In genomic region chr7:122886357-122887081, GRCh38 we compare ENCODE assay signal across 8 cellular contexts. TPM values are rescaled to one million over a fixed set of nuclear protein-coding genes. Genes with fewer than 3 reads are reported as not detected.
DNase-seq lines count a peak whose midpoint lies in the region; ATAC-seq, FAIRE-seq and TF ChIP-seq lines count a peak whose summit lies in the region.

Gene CADPS2, minus strand, starts transcription at chr7:122886460. Its CDS starts 123 bp downstream, at chr7:122886337.

- no peak within 1 kb of the TSS for H3K27ac ChIP-seq in SJCRH30

- no peak for TF ChIP-seq RAD21 in Ishikawa (IDR thresholded peaks at IDR 0.05; ENCODE audit: low read depth)

- no peaks in the 10 kb centered on the region for H3K36me3 Mint-ChIP-seq in stimulated activated effector memory CD8-positive, alpha-beta T cell treated with anti-CD3 and anti-CD28 coated beads, Interleukin-12 subunit alpha, Interleukin-12 subunit beta, amount 100 ng/mL, for 72 hours
- H3K36me3 Mint-ChIP-seq in effector memory CD8-positive, alpha-beta T cell (ENCODE audit: insufficient read depth) = no peaks in the 10 kb centered on the region

- no peak within 1 kb of the TSS for H3K27ac Mint-ChIP-seq in stimulated activated effector memory CD8-positive, alpha-beta T cell treated with anti-CD3 and anti-CD28 coated beads, Interleukin-12 subunit alpha, Interleukin-12 subunit beta, amount 100 ng/mL, for 72 hours
- H3K27ac Mint-ChIP-seq in effector memory CD8-positive, alpha-beta T cell = no peak within 1 kb of the TSS

- H3K36me3 ChIP-seq in SJCRH30 = no peaks in the 10 kb centered on the region

- peak within 1 kb of the TSS; percentile 37 for H3K4me3 ChIP-seq in SJCRH30

- H3K9me3 Mint-ChIP-seq in stimulated activated effector memory CD8-positive, alpha-beta T cell treated with anti-CD3 and anti-CD28 coated beads, Interleukin-12 subunit alpha, Interleukin-12 subunit beta, amount 100 ng/mL, for 72 hours = no peaks in the 10 kb centered on the region
- H3K9me3 Mint-ChIP-seq in effector memory CD8-positive, alpha-beta T cell = peaks cover 0 to 5% of the 10 kb centered on the region in 2 donors

- peaks cover 10 to 23% of the 10 kb centered on the region in 2 donors for H3K27me3 Mint-ChIP-seq in effector memory CD8-positive, alpha-beta T cell

- H3K4me1 Mint-ChIP-seq in stimulated activated effector memory CD8-positive, alpha-beta T cell treated with anti-CD3 and anti-CD28 coated beads, Interleukin-12 subunit alpha, Interleukin-12 subunit beta, amount 100 ng/mL, for 72 hours = no peaks in the 10 kb centered on the region
- H3K4me1 Mint-ChIP-seq in effector memory CD8-positive, alpha-beta T cell (ENCODE audit: low read depth in 2 of 2) = no peaks in the 10 kb centered on the region

- H3K4me3 Mint-ChIP-seq in stimulated activated effector memory CD8-positive, alpha-beta T cell treated with anti-CD3 and anti-CD28 coated beads, Interleukin-12 subunit alpha, Interleukin-12 subunit beta, amount 100 ng/mL, for 72 hours = no peak within 1 kb of the TSS
- H3K4me3 Mint-ChIP-seq in effector memory CD8-positive, alpha-beta T cell = peak within 1 kb of the TSS in 1 of 2 donors; percentile 39

- no peaks in the 10 kb centered on the region for H3K9me3 ChIP-seq in SJCRH30 (replicated peaks)

- intact Hi-C loops in left colon (cut with DNase I, micrococcal nuclease) = no loop called here

- H3K4me1 ChIP-seq in SJCRH30 = no peaks in the 10 kb centered on the region

- ATAC-seq in GM21825 (IDR thresholded peaks at IDR 0.05; ENCODE audit: unreplicated experiment) (peak; percentile 72), left colon (peak; percentile 90)
- peak; percentile 46 for ATAC-seq in stimulated activated effector memory CD8-positive, alpha-beta T cell treated with anti-CD3 and anti-CD28 coated beads, Interleukin-12 subunit alpha, Interleukin-12 subunit beta, amount 100 ng/mL, for 72 hours
- no peak for ATAC-seq in effector memory CD8-positive, alpha-beta T cell (replicated peaks)

- DNase-seq in GM12891 (ENCODE audit: insufficient read length, low spot score) = peak; percentile 53
- DNase-seq in SJCRH30 = no peak
- peak; percentile 95 for DNase-seq in dermis blood vessel endothelial cell
- peak; percentile 84 to 87 for DNase-seq in left colon
- DNase-seq in stimulated activated effector memory CD8-positive, alpha-beta T cell treated with anti-CD3 and anti-CD28 coated beads, Interleukin-12 subunit alpha, Interleukin-12 subunit beta, amount 100 ng/mL, for 72 hours (ENCODE audit: low spot score in 2 of 2) = no peak
- no peak for DNase-seq in effector memory CD8-positive, alpha-beta T cell

- H3K27me3 ChIP-seq in SJCRH30 = peaks cover 3% of the 10 kb centered on the region; the same call in 1 of the 2 replicates

- no peak for TF ChIP-seq POLR2A in GM12891 (IDR thresholded peaks at IDR 0.05; ENCODE audit: low read depth, low read length)

- no peak for FAIRE-seq in GM12891 (lab: Jason Lieb, UNC)

- no peak for TF ChIP-seq EP300 in Ishikawa (IDR thresholded peaks at IDR 0.05; ENCODE audit: borderline replicate concordance)

TF ChIP-seq in GM12891, 5 proteins besides CTCF, POLR2A, EP300 and RAD21:
- no peak for TF ChIP-seq TAF1 (IDR thresholded peaks at IDR 0.05; ENCODE audit: low read depth, low read length)
- TF ChIP-seq PAX5 (IDR thresholded peaks at IDR 0.05; ENCODE audit: insufficient read depth, low read length, severe bottlenecking) = no peak
- TF ChIP-seq POLR2AphosphoS5 (IDR thresholded peaks at IDR 0.05; ENCODE audit: low read depth, low read length) = no peak
- no peak for TF ChIP-seq SPI1 (IDR thresholded peaks at IDR 0.05; ENCODE audit: low read depth, low read length)
- no peak for TF ChIP-seq POU2F2 (IDR thresholded peaks at IDR 0.05; ENCODE audit: low read depth, low read length)

TF ChIP-seq in Ishikawa, 13 proteins besides CTCF, POLR2A, EP300 and RAD21:
- TF ChIP-seq EGR1 (IDR thresholded peaks at IDR 0.05) = no peak
- TF ChIP-seq MAX (IDR thresholded peaks at IDR 0.05) = peak; percentile 94

RNA-seq across cellular contexts. Expression of gene CADPS2, which starts in this region (rescaled TPM):
- 0.03 TPM for polyA plus RNA-seq in GM12891 (2012; ENCODE audit: low read depth, missing spikeins)
- total RNA-seq in SJCRH30 (2014; rRNA removed; shearing (Covaris generic)) = not detected in 2 replicates
- 69.4 and 83.7 TPM in 2 replicates for total RNA-seq in dermis blood vessel endothelial cell
- 10 to 100 TPM; 12.1 to 13.0 TPM for total RNA-seq in left colon

Comparison
In these comparisons a context has a peak if more than half of its experiments do, and no peak if none do; other contexts are left out.
1. RNA of gene CADPS2 (total RNA-seq): 69.4 to 83.7 TPM in dermis blood vessel endothelial cell and 12.1 to 13.0 TPM in left colon; not detected in SJCRH30; every median in the first group is over 10 times any median in the second.
2. DNase-seq: peak in GM12891 (single experiment), dermis blood vessel endothelial cell (single experiment) and left colon (2 of 2); none in SJCRH30 (0 of 2), stimulated activated effector memory CD8-positive, alpha-beta T cell treated with anti-CD3 and anti-CD28 coated beads, Interleukin-12 subunit alpha, Interleukin-12 subunit beta, amount 100 ng/mL, for 72 hours (0 of 2) and effector memory CD8-positive, alpha-beta T cell (0 of 3).